In the genomic region with DNA sequence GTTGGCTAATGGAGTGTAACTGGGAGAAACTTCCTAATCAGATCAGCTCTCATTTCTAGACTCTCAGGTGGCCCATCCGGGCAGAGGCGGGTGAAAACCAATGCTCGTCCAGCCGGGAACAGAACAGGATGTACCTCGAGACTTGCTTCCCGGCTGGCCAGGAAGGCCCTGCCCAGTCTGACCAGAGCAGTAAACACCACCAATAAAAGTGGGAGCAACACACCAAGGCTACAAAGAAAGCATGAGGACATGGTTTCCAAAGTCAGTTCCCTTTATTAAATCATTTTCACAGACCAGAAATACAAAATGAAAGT, we compare ENCODE assay signal across 9 cellular contexts. TPM values are rescaled to one million over a fixed set of nuclear protein-coding genes. Genes with fewer than 3 reads are reported as not detected.
DNase-seq lines count a peak whose midpoint lies in the region; ATAC-seq and TF ChIP-seq lines count a peak whose summit lies in the region.
"Had no signal": no experiment of that assay in that cellular context is flagged by ENCODE, and none has a peak within 500 bp of the region (broad histone marks: within the 10 kb centered on the region; RNA-seq: fewer than 3 reads in every experiment).

No MANE protein-coding gene starts in this region.

- H3K36me3 ChIP-seq in HUES6 (ENCODE audit: control insufficient read depth, insufficient read depth, low read length) (peaks cover 60% of the 10 kb centered on the region), right lobe of liver (peaks cover 0 to 41% (median 19%) of the 10 kb centered on the region in 4 donors), transverse colon (peaks cover 0 to 14% (median 6%) of the 10 kb centered on the region in 4 donors)

- H3K27ac Mint-ChIP-seq in CD4-positive, alpha-beta T cell, result peak overlapping the region; percentile 95
- H3K27ac Mint-ChIP-seq in MCF 10A (ENCODE audit: low read depth, unreplicated experiment), result peak overlapping the region; percentile 97

- H3K9ac ChIP-seq in HUES6 (ENCODE audit: low read length), result peak overlapping the region; percentile 94

- H3K4me3 Mint-ChIP-seq in CD4-positive, alpha-beta T cell, result peak overlapping the region; percentile 91
- peak overlapping the region; percentile 75 for H3K4me3 Mint-ChIP-seq in MCF 10A (ENCODE audit: unreplicated experiment)

- H3K27me3 Mint-ChIP-seq in CD4-positive, alpha-beta T cell, result no peaks in the 10 kb centered on the region
- no peaks in the 10 kb centered on the region for H3K27me3 Mint-ChIP-seq in MCF 10A (ENCODE audit: insufficient read depth, unreplicated experiment)

- peak; percentile 82 for TF ChIP-seq EP300 in transverse colon (IDR thresholded peaks at IDR 0.05; ENCODE audit: low read depth)

- no peaks in the 10 kb centered on the region for H3K27me3 ChIP-seq in CD4-positive, alpha-beta T cell (ENCODE audit: control insufficient read depth, insufficient read depth, low read length)
- no peaks in the 10 kb centered on the region for H3K27me3 ChIP-seq in HUES6 (ENCODE audit: control insufficient read depth, insufficient read depth, low read length)
- H3K27me3 ChIP-seq in right lobe of liver, result no peaks in the 10 kb centered on the region
- H3K27me3 ChIP-seq in transverse colon, result no peaks in the 10 kb centered on the region

- H3K36me3 Mint-ChIP-seq in CD4-positive, alpha-beta T cell (ENCODE audit: low read depth), result peaks cover 69% of the 10 kb centered on the region
- peaks cover 54% of the 10 kb centered on the region for H3K36me3 Mint-ChIP-seq in MCF 10A (ENCODE audit: insufficient read depth, unreplicated experiment)

- no peaks in the 10 kb centered on the region for H3K9me3 Mint-ChIP-seq in CD4-positive, alpha-beta T cell
- no peaks in the 10 kb centered on the region for H3K9me3 Mint-ChIP-seq in MCF 10A (ENCODE audit: unreplicated experiment)

- intact Hi-C loops in CD4-positive, alpha-beta T cell (cut with DNase I, micrococcal nuclease), result loop anchor here (1.0 to 10.0 kb wide), 7 partner anchors 9 to 1819 kb away; partner anchors contain the start of genes CLP1 (in 1 of the 2), FAM111A (in 1 of the 2), SELENOH (in 1 of the 2) and SSRP1 (in 1 of the 2)
- intact Hi-C loops in MCF 10A (cut with micrococcal nuclease), result loop anchor here (1.0 kb wide), 1 partner anchor 76 kb away; no protein-coding TSS in a partner anchor
- intact Hi-C loops in right lobe of liver (cut with DNase I), result no loop called here
- intact Hi-C loops in transverse colon (cut with DNase I; ENCODE audit: low total_unique reads), result loop anchor here (10.0 kb wide), 1 partner anchor 339 kb away; the partner anchor contains the start of gene ZDHHC5

- H3K9me3 ChIP-seq in CD4-positive, alpha-beta T cell (ENCODE audit: control insufficient read depth, low read length), result no peaks in the 10 kb centered on the region
- no peaks in the 10 kb centered on the region for H3K9me3 ChIP-seq in HUES6 (ENCODE audit: control insufficient read depth, insufficient read depth, low read depth, low read length)
- H3K9me3 ChIP-seq in right lobe of liver, result no peaks in the 10 kb centered on the region
- no peaks in the 10 kb centered on the region for H3K9me3 ChIP-seq in transverse colon

- H3K27ac ChIP-seq in CD4-positive, alpha-beta T cell (ENCODE audit: low read depth, low read length), result peak overlapping the region; percentile 82
- H3K27ac ChIP-seq in HUES6 (ENCODE audit: low read depth, low read length) (peak overlapping the region; percentile 95), right lobe of liver (peak overlapping the region; percentile 86 to 96 (median 88)), transverse colon (peak overlapping the region; percentile 92 to 98 (median 96))

- H3K4me3 ChIP-seq in HUES6 (ENCODE audit: low read depth, low read length) (peak overlapping the region; percentile 68), right lobe of liver (peak overlapping the region; percentile 65 to 73 (median 70)), transverse colon (peak overlapping the region in 3 of 4 donors; percentile 85 to 97 (median 87))

- POLR2A ChIA-PET in CD4-positive, alpha-beta T cell (lab: Charles Lee), result interaction anchor here (0.5 to 3.3 kb wide), 14 partner anchors 10 to 1253 kb away, joined by 3 to 107 read pairs (median 4); partner anchors contain the start of genes CLP1, P2RX3, SSRP1 and TIMM10
- POLR2A ChIA-PET in MCF 10A (lab: Yijun Ruan, JAX), result interaction anchor here (0.6 to 10.1 kb wide), 18 partner anchors 9 to 437 kb away, joined by 3 to 362 read pairs (median 4); partner anchors contain the start of genes MED19, P2RX3, SLC43A3 and SSRP1

- no peak for TF ChIP-seq CTCF in CD4-positive, alpha-beta T cell (IDR thresholded peaks at IDR 0.05)
- TF ChIP-seq CTCF in MCF 10A (IDR thresholded peaks at IDR 0.05; ENCODE audit: unreplicated experiment) (no peak), right lobe of liver (IDR thresholded peaks at IDR 0.05) (no peak), transverse colon (IDR thresholded peaks at IDR 0.05) (no peak)

- ATAC-seq in CD4-positive, alpha-beta T cell (ENCODE audit: poor library complexity), result no peak
- ATAC-seq in right lobe of liver (peak; percentile 4 to 40 (median 25)), GM21737 (IDR thresholded peaks at IDR 0.05; ENCODE audit: unreplicated experiment) (no peak)

- BruUV-seq in MCF 10A (replicated peaks; lab: Mats Ljungman, UMichigan), result no TSS peak

- no peak for DNase-seq in CD4-positive, alpha-beta T cell
- DNase-seq in MCF 10A (ENCODE audit: unreplicated experiment) (no peak), right lobe of liver (peak in 1 of 3 donors; percentile 59), transverse colon (peak; percentile 85), Kasumi-1 (lab: John Stamatoyannopoulos, UW) (no peak)
- no peak for DNase-seq in activated CD4-positive, CD25-positive, alpha-beta regulatory T cell (lab: John Stamatoyannopoulos, UW)

- H3K4me1 Mint-ChIP-seq in CD4-positive, alpha-beta T cell (ENCODE audit: low read depth), result peaks cover 45% of the 10 kb centered on the region
- peaks cover 46% of the 10 kb centered on the region for H3K4me1 Mint-ChIP-seq in MCF 10A (ENCODE audit: insufficient read depth, unreplicated experiment)

- WGBS in right lobe of liver (ENCODE audit: insufficient coverage, low coverage, low lambda C conversion rate, missing lambda C conversion rate), result 0% methylated on average over 6 of the region's 6 CpGs
- WGBS in transverse colon (ENCODE audit: low coverage in 1 of 2), 2 donors, result 25% methylated on average over 6 of the region's 6 CpGs; no CpG with 5 or more reads in 1 of the 2 donors

- in situ Hi-C loops in transverse colon (cut with MboI; ENCODE audit: low pct_ligation_motif_present in 1 of 4, low pct_unique_long_range_greater_than_20kb in 1 of 4, low sequenced_read_pairs in 3 of 4), result loop anchor here in 3 of 4 donors (25.0 kb wide), 2 partner anchors 162 to 312 kb away; partner anchors contain the start of gene YPEL4 (in 2 of the 3)

- no peak for TF ChIP-seq POLR2A in right lobe of liver (IDR thresholded peaks at IDR 0.05)
- no peak for TF ChIP-seq POLR2A in transverse colon (IDR thresholded peaks at IDR 0.05)

- CTCF ChIA-PET in CD4-positive, alpha-beta T cell (lab: Charles Lee), result interaction anchor here (1.0 to 2.4 kb wide), 6 partner anchors 8 to 319 kb away, joined by 3 to 14 read pairs (median 3); partner anchors contain the start of gene SSRP1
- CTCF ChIA-PET in MCF 10A (lab: Yijun Ruan, JAX), result interaction anchor here (0.7 to 1.4 kb wide), 8 partner anchors 9 to 384 kb away, joined by 3 to 5 read pairs (median 4); no protein-coding TSS in a partner anchor

- H3K4me1 ChIP-seq in HUES6 (ENCODE audit: control insufficient read depth, insufficient read depth, low read length) (peaks cover 34% of the 10 kb centered on the region), right lobe of liver (peaks cover 0 to 43% (median 17%) of the 10 kb centered on the region in 4 donors), transverse colon (peaks cover 18 to 50% (median 46%) of the 10 kb centered on the region in 4 donors)

RNA-seq across cellular contexts. Expression of gene TNKS1BP1, which starts 0.9 kb away (rescaled TPM):
- total RNA-seq in CD4-positive, alpha-beta T cell, result 10 to 100 TPM; 12.9 to 13.2 TPM
- 198 and 202 TPM in 2 replicates for total RNA-seq in MCF 10A (2022)
- 100 to 1,000 TPM in 2 of 6 experiments, 10 to 100 TPM in 4; 52.4 to 124 (median 92.7) TPM for total RNA-seq in right lobe of liver
- 100 to 1,000 TPM in 3 of 4 donors, 10 to 100 TPM in 1; 74.3 to 122 (median 119) TPM for total RNA-seq in transverse colon

RNA-seq across cellular contexts. Expression of gene SSRP1, which starts 10.0 kb away (rescaled TPM):
- 10 to 100 TPM; 36.7 to 41.2 TPM for total RNA-seq in CD4-positive, alpha-beta T cell
- total RNA-seq in MCF 10A (2022) (159 and 229 TPM in 2 replicates), right lobe of liver (10 to 100 TPM; 24.5 to 47.9 (median 29.9) TPM), transverse colon (10 to 100 TPM; 32.0 to 59.4 (median 45.5) TPM)

RNA-seq across cellular contexts. Expression of gene P2RX3, which starts 12.5 kb away (rescaled TPM):
- not detected for total RNA-seq in CD4-positive, alpha-beta T cell
- total RNA-seq in MCF 10A (2022) (not detected in 2 replicates), right lobe of liver (1 to 10 TPM in 1 of 6 experiments, under 1 TPM in 3, not detected in 2; 0.63 to 2.1 (median 0.77) TPM), transverse colon (not detected)
- total RNA-seq: HT1080 had no signal

RNA-seq across cellular contexts. Expression of gene PRG3, which starts 55.3 kb away (rescaled TPM):
- total RNA-seq in CD4-positive, alpha-beta T cell, result not detected
- total RNA-seq in MCF 10A (2022) (not detected in 2 replicates), right lobe of liver (not detected), transverse colon (not detected)
- total RNA-seq: HT1080 had no signal

Comparison
In these comparisons a context has a peak if more than half of its experiments do, and no peak if none do; other contexts are left out.
1. ATAC-seq: peak in right lobe of liver (4 of 4); none in CD4-positive, alpha-beta T cell (single experiment) and GM21737 (single experiment).
2. intact Hi-C loops: an anchor here in CD4-positive, alpha-beta T cell (1.0 to 10.0 kb wide), MCF 10A (1.0 kb wide) and transverse colon (10.0 kb wide); none called in right lobe of liver.
3. Peak in every context shown above with its lines, with median percentiles within 50 percentile points of each other: H3K27ac ChIP-seq and H3K4me3 ChIP-seq.